In the genomic region with DNA sequence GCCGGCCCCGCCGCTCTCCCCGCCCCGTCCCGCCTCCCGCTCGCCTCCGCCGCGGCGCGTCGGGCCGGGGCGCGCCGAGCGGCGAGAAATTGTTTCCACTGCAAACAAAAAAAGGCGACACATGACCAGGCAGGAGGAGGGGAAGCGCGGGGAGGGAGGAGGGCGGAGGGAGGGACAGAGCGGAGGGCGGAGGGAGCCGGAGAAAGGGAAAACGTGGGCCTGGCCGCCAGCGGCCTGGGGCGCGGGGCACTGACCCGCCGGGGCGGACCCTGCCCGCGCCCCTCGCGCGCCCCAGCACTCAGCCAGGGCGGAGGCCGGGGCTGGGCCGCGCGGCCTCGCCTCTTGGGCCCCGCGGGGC, we compare ENCODE assay signal across 8 cellular contexts. TPM values are rescaled to one million over a fixed set of nuclear protein-coding genes. Genes with fewer than 3 reads are reported as not detected.
DNase-seq lines count a peak whose midpoint lies in the region; ATAC-seq and TF ChIP-seq lines count a peak whose summit lies in the region.

A gene with protein sequence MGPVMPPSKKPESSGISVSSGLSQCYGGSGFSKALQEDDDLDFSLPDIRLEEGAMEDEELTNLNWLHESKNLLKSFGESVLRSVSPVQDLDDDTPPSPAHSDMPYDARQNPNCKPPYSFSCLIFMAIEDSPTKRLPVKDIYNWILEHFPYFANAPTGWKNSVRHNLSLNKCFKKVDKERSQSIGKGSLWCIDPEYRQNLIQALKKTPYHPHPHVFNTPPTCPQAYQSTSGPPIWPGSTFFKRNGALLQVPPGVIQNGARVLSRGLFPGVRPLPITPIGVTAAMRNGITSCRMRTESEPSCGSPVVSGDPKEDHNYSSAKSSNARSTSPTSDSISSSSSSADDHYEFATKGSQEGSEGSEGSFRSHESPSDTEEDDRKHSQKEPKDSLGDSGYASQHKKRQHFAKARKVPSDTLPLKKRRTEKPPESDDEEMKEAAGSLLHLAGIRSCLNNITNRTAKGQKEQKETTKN (minus strand): TSS at position 123 of the 358 bp plus-strand sequence. CDS start 4,757 bp downstream, outside the sequence.

- H2AFZ ChIP-seq in neural cell (ENCODE audit: low read depth, low read length) = peak within 1 kb of the TSS; percentile 52

- H3K4me3 ChIP-seq in DOHH2 (ENCODE audit: low read length) = peak within 1 kb of the TSS; percentile 89
- H3K4me3 ChIP-seq in LNCaP clone FGC (ENCODE audit: low read depth, low read length) = peak within 1 kb of the TSS; percentile 74
- H3K4me3 ChIP-seq in neural cell (ENCODE audit: low read length) = peak within 1 kb of the TSS; percentile 89

- no peaks in the 10 kb centered on the region; the same call in 1 of the 2 replicates for H3F3A ChIP-seq in DOHH2 (ENCODE audit: control insufficient read depth, insufficient read depth)
- no peaks in the 10 kb centered on the region for H3F3A ChIP-seq in neural cell (ENCODE audit: insufficient read depth, low read length, poor library complexity, severe bottlenecking)

- no peak for TF ChIP-seq RAD21 in neural cell (conservative IDR thresholded peaks at IDR 0.05)

- H3K27ac Mint-ChIP-seq in stimulated activated naive CD8-positive, alpha-beta T cell treated with anti-CD3 and anti-CD28 coated beads, Interleukin-15, amount 100 ng/mL, for 72 hours = peak within 1 kb of the TSS; percentile 95 to 98

- no peaks in the 10 kb centered on the region for H4K20me1 ChIP-seq in DOHH2 (ENCODE audit: control insufficient read depth, insufficient read depth, low read depth, low read length)
- no peaks in the 10 kb centered on the region for H4K20me1 ChIP-seq in neural cell (ENCODE audit: insufficient read depth)

- TF ChIP-seq CTCF in DOHH2 (IDR thresholded peaks at IDR 0.05; ENCODE audit: low read depth, low read length, poor library complexity, severe bottlenecking) = no peak
- TF ChIP-seq CTCF in LNCaP clone FGC (IDR thresholded peaks at IDR 0.05; ENCODE audit: control insufficient read depth, extremely low read depth, insufficient read depth) = no peak
- no peak for TF ChIP-seq CTCF in neural cell (IDR thresholded peaks at IDR 0.05; ENCODE audit: poor library complexity, severe bottlenecking)

- H3K4me1 Mint-ChIP-seq in stimulated activated naive CD8-positive, alpha-beta T cell treated with anti-CD3 and anti-CD28 coated beads, Interleukin-15, amount 100 ng/mL, for 72 hours = peaks cover 76% of the 10 kb centered on the region

- peak within 1 kb of the TSS; percentile 91 to 93 for H3K4me3 Mint-ChIP-seq in stimulated activated naive CD8-positive, alpha-beta T cell treated with anti-CD3 and anti-CD28 coated beads, Interleukin-15, amount 100 ng/mL, for 72 hours

- no peaks in the 10 kb centered on the region for H3K27me3 Mint-ChIP-seq in stimulated activated naive CD8-positive, alpha-beta T cell treated with anti-CD3 and anti-CD28 coated beads, Interleukin-15, amount 100 ng/mL, for 72 hours

- no peak for TF ChIP-seq EP300 in neural cell (conservative IDR thresholded peaks at IDR 0.05; ENCODE audit: poor library complexity, severe bottlenecking)

- peak; percentile 66 for ATAC-seq in stimulated activated naive CD8-positive, alpha-beta T cell treated with anti-CD3 and anti-CD28 coated beads, Interleukin-15, amount 100 ng/mL, for 72 hours

- H3K79me2 ChIP-seq in DOHH2 (ENCODE audit: control insufficient read depth, low read length) (peaks cover 32% of the 10 kb centered on the region), neural cell (replicated peaks; ENCODE audit: insufficient read depth, low read length) (peaks cover 19% of the 10 kb centered on the region)

- H3K9me3 Mint-ChIP-seq in stimulated activated naive CD8-positive, alpha-beta T cell treated with anti-CD3 and anti-CD28 coated beads, Interleukin-15, amount 100 ng/mL, for 72 hours = no peaks in the 10 kb centered on the region

- H3K27me3 ChIP-seq in DOHH2 (ENCODE audit: control insufficient read depth, low read length) (peaks cover 6% of the 10 kb centered on the region), neural cell (ENCODE audit: insufficient read depth, low read depth, low read length) (no peaks in the 10 kb centered on the region)

- H3K36me3 ChIP-seq in DOHH2 (ENCODE audit: control insufficient read depth, low read length) (peaks cover 5% of the 10 kb centered on the region; the same call in 1 of the 2 replicates), neural cell (ENCODE audit: insufficient read depth, low read length) (no peaks in the 10 kb centered on the region)

- H3K9ac ChIP-seq in neural cell (ENCODE audit: low read length) = peak within 1 kb of the TSS; percentile 79

- DNase-seq in GOT3 (lab: John Stamatoyannopoulos, UW) (peak; percentile 6), LNCaP clone FGC (ENCODE audit: low read depth) (peak; percentile 82), SHP77 (lab: John Stamatoyannopoulos, UW) (peak; percentile 82 to 87), fibroblast of the conjunctiva (ENCODE audit: low read depth) (peak; percentile 77)
- DNase-seq in activated effector memory CD4-positive, alpha-beta T cell treated with anti-CD3 and anti-CD28 coated beads, Interleukin-2, amount 50 U/mL, for 16 hours = peak; percentile 95
- DNase-seq in stimulated activated naive CD8-positive, alpha-beta T cell treated with anti-CD3 and anti-CD28 coated beads, Interleukin-15, amount 100 ng/mL, for 72 hours = peak; percentile 78 to 83

- no peaks in the 10 kb centered on the region for H3K9me3 ChIP-seq in DOHH2 (ENCODE audit: control insufficient read depth, insufficient read depth, low read length)
- H3K9me3 ChIP-seq in neural cell (ENCODE audit: low read length) = no peaks in the 10 kb centered on the region

- peaks cover 25% of the 10 kb centered on the region for H3K4me1 ChIP-seq in DOHH2 (ENCODE audit: control insufficient read depth, low read length)

- H3K27ac ChIP-seq in DOHH2 (ENCODE audit: low read depth, low read length) = peak within 1 kb of the TSS; percentile 54
- peak within 1 kb of the TSS; percentile 64 for H3K27ac ChIP-seq in neural cell (ENCODE audit: low read length)

- no peaks in the 10 kb centered on the region for H3K9me2 ChIP-seq in DOHH2 (replicated peaks; ENCODE audit: control insufficient read depth, low read length)
- H3K9me2 ChIP-seq in neural cell (ENCODE audit: insufficient read depth, low read length) = no peaks in the 10 kb centered on the region

- H3K4me2 ChIP-seq in DOHH2 (ENCODE audit: low read length) = peak within 1 kb of the TSS; percentile 94
- peak within 1 kb of the TSS; percentile 22 for H3K4me2 ChIP-seq in neural cell (ENCODE audit: low read length)

TF ChIP-seq in neural cell, 6 proteins besides CTCF, POLR2A, EP300 and RAD21:
- TF ChIP-seq POLR2AphosphoS5 (IDR thresholded peaks at IDR 0.05) (peak; percentile 48), SMC3 (conservative IDR thresholded peaks at IDR 0.05; ENCODE audit: poor library complexity) (no peak)

RNA-seq across cellular contexts. Expression of the gene that starts here (rescaled TPM):
- polyA plus RNA-seq in neural cell = 10.3 and 13.9 TPM in 2 replicates
- 50.4 and 60.1 TPM in 2 replicates for polyA minus RNA-seq in neural cell

Comparison
In these comparisons a context has a peak if more than half of its experiments do, and no peak if none do; other contexts are left out.
1. Peak in every context shown above with its lines: DNase-seq, ATAC-seq, H3K4me3 ChIP-seq and H3K27ac ChIP-seq.
2. DNase-seq: peak in every context shown above with its lines; median percentile 95 in activated effector memory CD4-positive, alpha-beta T cell treated with anti-CD3 and anti-CD28 coated beads, Interleukin-2, amount 50 U/mL, for 16 hours; 84 in SHP77; 82 in LNCaP clone FGC; 80 in stimulated activated naive CD8-positive, alpha-beta T cell treated with anti-CD3 and anti-CD28 coated beads, Interleukin-15, amount 100 ng/mL, for 72 hours; 77 in fibroblast of the conjunctiva; 6 in GOT3.